ENCODE assay signal across 8 cellular contexts in the genomic region with DNA sequence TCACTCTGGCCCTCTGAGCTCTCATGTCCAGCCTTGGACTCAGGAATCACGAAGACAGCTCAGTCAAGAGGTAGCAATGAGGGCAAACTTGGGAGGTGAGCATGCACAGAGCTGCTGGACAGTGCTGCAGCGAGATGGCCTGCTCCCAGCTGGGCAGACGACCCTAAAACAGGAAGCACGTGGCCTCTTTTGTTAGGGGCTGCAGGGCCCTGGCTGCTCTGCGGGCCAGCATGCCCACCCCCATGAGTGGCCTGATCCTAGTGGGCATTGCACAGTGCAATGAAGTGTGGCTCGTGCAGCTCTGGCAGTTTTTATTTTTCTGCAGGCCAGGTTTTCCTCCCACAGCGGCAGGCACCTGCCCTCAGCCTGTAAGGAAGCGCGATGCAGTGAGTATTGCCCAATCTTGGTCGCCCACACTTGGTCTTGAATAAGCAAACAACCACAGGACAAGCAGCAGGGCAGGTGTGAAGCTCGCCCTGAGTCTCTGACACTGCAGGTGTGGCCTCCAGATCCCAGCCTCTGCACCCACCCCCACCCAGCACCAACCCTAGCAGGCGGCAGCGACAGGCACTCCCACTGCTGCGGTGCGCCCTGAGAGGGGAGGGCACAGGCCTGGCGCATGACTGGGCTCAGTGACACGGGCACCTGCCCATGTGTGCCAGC.
DNase-seq lines count a peak whose midpoint lies in the region; ATAC-seq and TF ChIP-seq lines count a peak whose summit lies in the region.

No MANE protein-coding gene starts in this region.

- peaks cover 21 to 76% of the 10 kb centered on the region in 2 donors for H3K4me1 ChIP-seq in left lung

- H3K9me3 ChIP-seq in left lung: no peaks in the 10 kb centered on the region

- peak; percentile 39 for ATAC-seq in GM19463 (IDR thresholded peaks at IDR 0.05; ENCODE audit: unreplicated experiment)
- peak; percentile 58 for ATAC-seq in left lung

- H3K27ac ChIP-seq in left lung: peak overlapping the region in 1 of 2 donors; percentile 42

- no peaks in the 10 kb centered on the region for H3K36me3 ChIP-seq in left lung

- intact Hi-C loops in left lung (cut with DNase I) (no loop called here), cardiac septum (cut with DNase I) (no loop called here)

- DNase-seq in MV-4-11 (lab: John Stamatoyannopoulos, UW): peak; percentile 24
- peak; percentile 39 for DNase-seq in activated T-cell treated with anti-CD3 and anti-CD28 coated beads for 4 hours
- DNase-seq in left lung: peak in 1 of 2 donors; percentile 81
- no peak for DNase-seq in cardiac septum (ENCODE audit: low spot score)
- DNase-seq in NOMO-1 (lab: John Stamatoyannopoulos, UW; ENCODE audit: unreplicated experiment in 2 of 2): no peak
- DNase-seq in DMS114 treated with DMSO at 0.1 percent for 48 hours (lab: John Stamatoyannopoulos, UW; ENCODE audit: unreplicated experiment): no peak
- no peak for DNase-seq in iPS-NIHi7 (ENCODE audit: extremely low spot score)

- no peak overlapping the region for H3K4me3 ChIP-seq in left lung

- no peaks in the 10 kb centered on the region for H3K27me3 ChIP-seq in left lung

- no peak for TF ChIP-seq CTCF in left lung (IDR thresholded peaks at IDR 0.05)

Comparison
In these comparisons a context has a peak if more than half of its experiments do, and no peak if none do; other contexts are left out.
1. DNase-seq: peak in MV-4-11 (single experiment) and activated T-cell treated with anti-CD3 and anti-CD28 coated beads for 4 hours (single experiment); none in cardiac septum (single experiment), NOMO-1 (0 of 2), DMS114 treated with DMSO at 0.1 percent for 48 hours (single experiment) and iPS-NIHi7 (single experiment).